Comparison of ENCODE assay signal across 12 cellular contexts in genomic region chr3:16173696-16174355, GRCh38. TPM values are rescaled to one million over a fixed set of nuclear protein-coding genes. Genes with fewer than 3 reads are reported as not detected.
A peak's percentile ranks its signal among the peaks of the same experiment; 100 is the strongest.
DNase-seq lines count a peak whose midpoint lies in the region; ATAC-seq and TF ChIP-seq lines count a peak whose summit lies in the region.
"Had no signal": no experiment of that assay in that cellular context is flagged by ENCODE, and none has a peak within 500 bp of the region (broad histone marks: within the 10 kb centered on the region; RNA-seq: fewer than 3 reads in every experiment).

No MANE protein-coding gene starts in this region.

- no peaks in the 10 kb centered on the region for H3K9me3 Mint-ChIP-seq in osteocyte (ENCODE audit: unreplicated experiment)

- 74% methylated on average over 4 of the region's 4 CpGs for WGBS in right cardiac atrium

- H3K9me3 ChIP-seq in ascending aorta (no peaks in the 10 kb centered on the region), right cardiac atrium (ENCODE audit: control insufficient read depth, low read length) (no peaks in the 10 kb centered on the region), stomach smooth muscle (ENCODE audit: control insufficient read depth in 2 of 2, low read length in 2 of 2) (no peaks in the 10 kb centered on the region)

- peaks cover 3% of the 10 kb centered on the region for H3K36me3 Mint-ChIP-seq in osteocyte (ENCODE audit: unreplicated experiment)

- H3K27ac Mint-ChIP-seq in osteocyte (ENCODE audit: unreplicated experiment) = no peak overlapping the region
- H3K27ac Mint-ChIP-seq: endodermal cell had no signal

- intact Hi-C loops in ascending aorta (cut with DNase I) (loop anchor here (2.0 to 10.0 kb wide), 3 partner anchors 37 to 357 kb away; no protein-coding TSS in a partner anchor), right cardiac atrium (cut with DNase I) (loop anchor here in 1 of 4 donors (5.0 kb wide), 1 partner anchor 73 kb away; no protein-coding TSS in a partner anchor)

- ATAC-seq in right cardiac atrium = no peak
- no peak for ATAC-seq in HG03354 (IDR thresholded peaks at IDR 0.05; ENCODE audit: poor library complexity, severe bottlenecking, unreplicated experiment)

- H3K4me3 Mint-ChIP-seq in osteocyte (ENCODE audit: unreplicated experiment) = no peak overlapping the region
- H3K4me3 Mint-ChIP-seq: endodermal cell had no signal

- peak overlapping the region; percentile 57 to 59 for H3K4me3 ChIP-seq in ascending aorta
- no peak overlapping the region for H3K4me3 ChIP-seq in right cardiac atrium (ENCODE audit: low read length)
- peak overlapping the region; percentile 47 to 65 for H3K4me3 ChIP-seq in stomach smooth muscle (ENCODE audit: low read length in 2 of 2)

- H3K4me1 ChIP-seq in ascending aorta = peaks cover 0 to 9% of the 10 kb centered on the region in 2 donors
- peaks cover 8% of the 10 kb centered on the region for H3K4me1 ChIP-seq in right cardiac atrium (ENCODE audit: control insufficient read depth, insufficient read depth, low read length)
- H3K4me1 ChIP-seq in stomach smooth muscle (ENCODE audit: control insufficient read depth, insufficient read depth, low read length) = peaks cover 26% of the 10 kb centered on the region

- H3K27ac ChIP-seq in ascending aorta (peak overlapping the region; percentile 42 to 46), right cardiac atrium (ENCODE audit: low read length) (peak overlapping the region; percentile 50), stomach smooth muscle (ENCODE audit: low read length) (no peak overlapping the region)

- peaks cover 0 to 4% of the 10 kb centered on the region in 2 donors for H3K36me3 ChIP-seq in ascending aorta
- no peaks in the 10 kb centered on the region for H3K36me3 ChIP-seq in stomach smooth muscle (ENCODE audit: control insufficient read depth in 2 of 2, insufficient read depth in 2 of 2, low read length in 2 of 2)

- no peak overlapping the region for H3K9ac ChIP-seq in stomach smooth muscle (ENCODE audit: low read length in 2 of 2)

- H3K27me3 Mint-ChIP-seq in osteocyte (ENCODE audit: unreplicated experiment) = peaks cover 2% of the 10 kb centered on the region

- TF ChIP-seq CTCF in ascending aorta (IDR thresholded peaks at IDR 0.05) (no peak), osteocyte (IDR thresholded peaks at IDR 0.05) (no peak)

- peak; percentile 95 for DNase-seq in EH (ENCODE audit: low read depth)
- DNase-seq in ascending aorta (ENCODE audit: low spot score in 2 of 2) = no peak
- no peak for DNase-seq in right cardiac atrium
- DNase-seq in activated CD4-positive, alpha-beta T cell treated with anti-CD3 and anti-CD28 coated beads, Interleukin-2, amount 50 U/mL, for 4 hours = no peak
- no peak for DNase-seq in osteocyte (ENCODE audit: extremely low spot score, unreplicated experiment)
- no peak for DNase-seq in SK-N-DZ (ENCODE audit: low spot score)
- DNase-seq: activated CD8-positive, alpha-beta memory T cell treated with anti-CD3 and anti-CD28 coated beads, Interleukin-2, amount 50 U/mL, for 4 hours; COR-L47; endodermal cell; NCI-H1417 treated with DMSO at 0.1 percent for 48 hours had no signal

- H3K4me1 Mint-ChIP-seq in osteocyte (ENCODE audit: unreplicated experiment) = peaks cover 51% of the 10 kb centered on the region

- H3K27me3 ChIP-seq in ascending aorta (no peaks in the 10 kb centered on the region), right cardiac atrium (ENCODE audit: control insufficient read depth, insufficient read depth) (no peaks in the 10 kb centered on the region), stomach smooth muscle (ENCODE audit: control insufficient read depth in 1 of 2, insufficient read depth in 2 of 2, low read length in 2 of 2) (peaks cover 0 to 3% of the 10 kb centered on the region in 2 donors)

RNA-seq across cellular contexts. Expression of gene GALNT15, which starts 0.7 kb away (rescaled TPM):
- total RNA-seq in ascending aorta (222 TPM), right cardiac atrium (10 to 100 TPM in 2 of 4 donors, 1 to 10 TPM in 2; 6.2 to 19.3 (median 12.3) TPM), osteocyte (0.56 and 1.2 TPM in 2 replicates)
- 10.1 TPM for polyA plus RNA-seq in right cardiac atrium
- polyA plus RNA-seq in SK-N-DZ (2014; cell fraction: cytosol; rRNA removed) = not detected in 2 replicates
- polyA plus RNA-seq in SK-N-DZ (2014; cell fraction: nucleus; rRNA removed) = 0.41 TPM in 1 of 2 replicates, not detected in the other

Comparison
In these comparisons a context has a peak if more than half of its experiments do, and no peak if none do; other contexts are left out.
1. RNA of gene GALNT15, which starts 0.7 kb away (total RNA-seq): 222 TPM in ascending aorta (single experiment); 6.2 to 19.3 TPM in right cardiac atrium and 0.56 to 1.2 TPM in osteocyte; every median in the first group is over 10 times any median in the second.